In genomic region chr20:47453167-47453782, GRCh38 we compare ENCODE assay signal across 1 cellular context.
TF ChIP-seq lines count a peak whose summit lies in the region.

No MANE protein-coding gene starts in this region.

TF ChIP-seq in GM12878, 131 proteins besides CTCF, POLR2A, EP300 and RAD21 (continued from another document and continues in another):
- TF ChIP-seq ZBTB4 (CRISPR knock-in tag; IDR thresholded peaks at IDR 0.05) (no peak), MTA2 (IDR thresholded peaks at IDR 0.05; ENCODE audit: low read depth) (peak; percentile 66; the same call in 1 of the 2 replicates), PML (IDR thresholded peaks at IDR 0.05; ENCODE audit: low read length) (0 out of 2 replicates have a peak, but pooled peaks have one; percentile 21), IKZF2 (IDR thresholded peaks at IDR 0.05) (peak; percentile 83 to 84), E4F1 (IDR thresholded peaks at IDR 0.05; ENCODE audit: borderline replicate concordance, partially characterized antibody) (no peak), CUX1 (IDR thresholded peaks at IDR 0.05; ENCODE audit: insufficient replicate concordance, low read depth, low read length) (no peak), REST (IDR thresholded peaks at IDR 0.05; ENCODE audit: low read depth, low read length) (no peak), NFIC (IDR thresholded peaks at IDR 0.05; ENCODE audit: low read depth, low read length) (peak; percentile 86; the same call in 1 of the 2 replicates), TCF12 (IDR thresholded peaks at IDR 0.05; ENCODE audit: low read depth, low read length) (peak; percentile 48; the same call in 1 of the 2 replicates), ZNF687 (IDR thresholded peaks at IDR 0.05) (peak; percentile 57), BCL11A (IDR thresholded peaks at IDR 0.05; ENCODE audit: low read depth, low read length) (peak; percentile 65), HDGF (IDR thresholded peaks at IDR 0.05) (no peak), YBX1 (IDR thresholded peaks at IDR 0.05) (no peak), CEBPB (IDR thresholded peaks at IDR 0.05; ENCODE audit: borderline replicate concordance in 1 of 2, low read depth in 2 of 2, low read length in 2 of 2) (0 out of 4 replicates have a peak, but pooled peaks of 1 of the 2 experiments have one; percentile 46), MLLT1 (IDR thresholded peaks at IDR 0.05) (peak; percentile 78), POU2F2 (IDR thresholded peaks at IDR 0.05; ENCODE audit: borderline replicate concordance, low read depth, low read length) (peak; percentile 71; the same call in 1 of the 3 replicates), NR2F1 (conservative IDR thresholded peaks at IDR 0.05) (no peak), ZBTB33 (IDR thresholded peaks at IDR 0.05) (no peak), RELB (IDR thresholded peaks at IDR 0.05; ENCODE audit: low read depth) (peak; percentile 68; the same call in 1 of the 2 replicates), ETV6 (conservative IDR thresholded peaks at IDR 0.05 in 1 of 2, IDR thresholded peaks at IDR 0.05 in 1 of 2; ENCODE audit: borderline replicate concordance in 1 of 2, low read depth in 1 of 2) (peak in 1 of 2 experiments; percentile 68; a peak in 2 of 4 replicates), MTA3 (IDR thresholded peaks at IDR 0.05; ENCODE audit: borderline replicate concordance, low read length) (peak; percentile 66)
